Comparison of ENCODE assay signal across 17 cellular contexts in genomic region chr20:56932575-56933330, GRCh38.
DNase-seq lines count a peak whose midpoint lies in the region; ATAC-seq and TF ChIP-seq lines count a peak whose summit lies in the region.
"Had no signal": no experiment of that assay in that cellular context is flagged by ENCODE, and none has a peak within 500 bp of the region (broad histone marks: within the 10 kb centered on the region; RNA-seq: fewer than 3 reads in every experiment).

No MANE protein-coding gene starts in this region.

- no peak for TF ChIP-seq CTCF in GM20000 (IDR thresholded peaks at IDR 0.05; ENCODE audit: extremely low read depth, missing control alignments)

- no peak for ATAC-seq in HG02759 (IDR thresholded peaks at IDR 0.05; ENCODE audit: unreplicated experiment)
- ATAC-seq: A549, HCT116 had no signal

- DNase-seq in SIG-M5 treated with dmso at 0.1 percent for 504 hours (lab: John Stamatoyannopoulos, UW; ENCODE audit: unreplicated experiment): peak; percentile 57
- no peak for DNase-seq in SIG-M5 (lab: John Stamatoyannopoulos, UW)
- peak; percentile 77 for DNase-seq in RPMI7951 (ENCODE audit: low read depth)
- peak; percentile 100 for DNase-seq in foreskin melanocyte
- DNase-seq in GM20000 (ENCODE audit: low spot score): no peak
- no peak for DNase-seq in occipital lobe (lab: John Stamatoyannopoulos, UW)
- DNase-seq: AML-193; CD4-positive, alpha-beta T cell; DMS153; DMS79; GDM1; GOT3; H7; HFFc6 had no signal

Comparison
In these comparisons a context has a peak if more than half of its experiments do, and no peak if none do; other contexts are left out.
1. DNase-seq: peak in SIG-M5 treated with dmso at 0.1 percent for 504 hours (single experiment), RPMI7951 (single experiment) and foreskin melanocyte (single experiment); none in SIG-M5 (single experiment), GM20000 (single experiment) and occipital lobe (single experiment).